Comparison of ENCODE assay signal across 14 cellular contexts in genomic region chr2:26978061-26978596, GRCh38. TPM values are rescaled to one million over a fixed set of nuclear protein-coding genes. Genes with fewer than 3 reads are reported as not detected.
DNase-seq lines count a peak whose midpoint lies in the region; ATAC-seq and TF ChIP-seq lines count a peak whose summit lies in the region.
"Had no signal": no experiment of that assay in that cellular context is flagged by ENCODE, and none has a peak within 500 bp of the region (broad histone marks: within the 10 kb centered on the region; RNA-seq: fewer than 3 reads in every experiment).

No MANE protein-coding gene starts in this region.

- CTCF ChIA-PET in activated CD8-positive, alpha-beta memory T cell treated with anti-CD3 and anti-CD28 coated beads, Interleukin-2, amount 10 ng/mL, durations not matched to agents 7 days and 5 days (lab: Charles Lee), result interaction anchor here (0.6 to 3.4 kb wide), 2 partner anchors 8 to 17 kb away, joined by 3 to 16 read pairs; no protein-coding TSS in a partner anchor

- H3K4me3 ChIP-seq in left ventricle myocardium inferior (no peak overlapping the region), transverse colon (no peak overlapping the region), MG63 (no peak overlapping the region)
- H3K4me3 ChIP-seq: dorsolateral prefrontal cortex, heart right ventricle had no signal

- H3K36me3 Mint-ChIP-seq in activated CD8-positive, alpha-beta memory T cell treated with anti-CD3 and anti-CD28 coated beads, Interleukin-2, amount 10 ng/mL, durations not matched to agents 7 days and 5 days, result no peaks in the 10 kb centered on the region
- no peaks in the 10 kb centered on the region for H3K36me3 Mint-ChIP-seq in nephron progenitor cell (ENCODE audit: low read depth)
- H3K36me3 Mint-ChIP-seq: stimulated activated naive B cell treated with anti-CD40 and anti-IgM and Interleukin-4, amounts not matched to agents 10 μg/mL and 1 μg/mL and 100 μg/mL, for 72 hours had no signal

- in situ Hi-C loops in transverse colon (cut with MboI; ENCODE audit: low pct_ligation_motif_present in 1 of 4, low pct_unique_long_range_greater_than_20kb in 1 of 4, low sequenced_read_pairs in 3 of 4), result no loop called here

- H3K27me3 Mint-ChIP-seq in activated CD8-positive, alpha-beta memory T cell treated with anti-CD3 and anti-CD28 coated beads, Interleukin-2, amount 10 ng/mL, durations not matched to agents 7 days and 5 days, result peaks cover 14% of the 10 kb centered on the region
- H3K27me3 Mint-ChIP-seq in nephron progenitor cell (ENCODE audit: low read depth, poor library complexity), result peaks cover 23% of the 10 kb centered on the region

- intact Hi-C loops in left ventricle myocardium inferior (cut with micrococcal nuclease) (loop anchor here (5.0 kb wide), 1 partner anchor 34 kb away; no protein-coding TSS in a partner anchor), transverse colon (cut with DNase I; ENCODE audit: low total_unique reads) (no loop called here)

- H3K36me3 ChIP-seq in left ventricle myocardium inferior, result no peaks in the 10 kb centered on the region
- H3K36me3 ChIP-seq in transverse colon, result no peaks in the 10 kb centered on the region
- no peaks in the 10 kb centered on the region; the same call in 1 of the 2 replicates for H3K36me3 ChIP-seq in MG63

- H3K9me3 Mint-ChIP-seq in activated CD8-positive, alpha-beta memory T cell treated with anti-CD3 and anti-CD28 coated beads, Interleukin-2, amount 10 ng/mL, durations not matched to agents 7 days and 5 days (ENCODE audit: low read depth), result no peaks in the 10 kb centered on the region
- H3K9me3 Mint-ChIP-seq in nephron progenitor cell, result no peaks in the 10 kb centered on the region
- H3K9me3 Mint-ChIP-seq: stimulated activated naive B cell treated with anti-CD40 and anti-IgM and Interleukin-4, amounts not matched to agents 10 μg/mL and 1 μg/mL and 100 μg/mL, for 72 hours had no signal

- no peak overlapping the region for H3K27ac Mint-ChIP-seq in activated CD8-positive, alpha-beta memory T cell treated with anti-CD3 and anti-CD28 coated beads, Interleukin-2, amount 10 ng/mL, durations not matched to agents 7 days and 5 days
- H3K27ac Mint-ChIP-seq in nephron progenitor cell, result no peak overlapping the region
- H3K27ac Mint-ChIP-seq: stimulated activated naive B cell treated with anti-CD40 and anti-IgM and Interleukin-4, amounts not matched to agents 10 μg/mL and 1 μg/mL and 100 μg/mL, for 72 hours had no signal

- H3K27ac ChIP-seq in left ventricle myocardium inferior (replicated peaks) (peak overlapping the region; percentile 17), transverse colon (peak overlapping the region in 3 of 4 donors; percentile 6 to 23 (median 23))
- H3K27ac ChIP-seq: dorsolateral prefrontal cortex, heart right ventricle had no signal

- peak; percentile 27 for DNase-seq in activated CD8-positive, alpha-beta memory T cell treated with anti-CD3 and anti-CD28 coated beads, Interleukin-2, amount 10 ng/mL, durations not matched to agents 7 days and 5 days
- DNase-seq in activated CD8-positive, alpha-beta memory T cell treated with anti-CD3 and anti-CD28 coated beads for 24 hours, result no peak
- peak; percentile 3 for DNase-seq in NCI-H748 treated with DMSO at 0.1 percent for 48 hours (lab: John Stamatoyannopoulos, UW)
- peak; percentile 37 for DNase-seq in left ventricle myocardium inferior
- peak; percentile 82 for DNase-seq in transverse colon
- no peak for DNase-seq in LoVo (ENCODE audit: low spot score)
- DNase-seq in MG63, result no peak
- DNase-seq in nephron progenitor cell, result no peak
- DNase-seq: activated CD4-positive, CD25-positive, alpha-beta regulatory T cell treated with anti-CD3 and anti-CD28 coated beads, Interleukin-2, amount 50 U/mL, for 72 hours; activated effector memory CD4-positive, alpha-beta T cell treated with anti-CD3 and anti-CD28 coated beads, Interleukin-2, amount 50 U/mL, for 16 hours; KG1; stimulated activated naive B cell treated with anti-CD40 and anti-IgM and Interleukin-4, amounts not matched to agents 10 μg/mL and 1 μg/mL and 100 μg/mL, for 72 hours had no signal

- no peak overlapping the region for H3K4me3 Mint-ChIP-seq in activated CD8-positive, alpha-beta memory T cell treated with anti-CD3 and anti-CD28 coated beads, Interleukin-2, amount 10 ng/mL, durations not matched to agents 7 days and 5 days
- H3K4me3 Mint-ChIP-seq in nephron progenitor cell, result no peak overlapping the region
- H3K4me3 Mint-ChIP-seq: stimulated activated naive B cell treated with anti-CD40 and anti-IgM and Interleukin-4, amounts not matched to agents 10 μg/mL and 1 μg/mL and 100 μg/mL, for 72 hours had no signal

- H3K27me3 ChIP-seq in left ventricle myocardium inferior (ENCODE audit: low read depth) (no peaks in the 10 kb centered on the region), transverse colon (no peaks in the 10 kb centered on the region), MG63 (no peaks in the 10 kb centered on the region)
- H3K27me3 ChIP-seq: dorsolateral prefrontal cortex, heart right ventricle had no signal

- TF ChIP-seq POLR2A in transverse colon (IDR thresholded peaks at IDR 0.05), result no peak

- no peak for TF ChIP-seq CTCF in left ventricle myocardium inferior (IDR thresholded peaks at IDR 0.05; ENCODE audit: borderline replicate concordance)
- TF ChIP-seq CTCF in transverse colon (IDR thresholded peaks at IDR 0.05), result no peak
- TF ChIP-seq CTCF in nephron progenitor cell (IDR thresholded peaks at IDR 0.05), result no peak

- H3K4me1 Mint-ChIP-seq in activated CD8-positive, alpha-beta memory T cell treated with anti-CD3 and anti-CD28 coated beads, Interleukin-2, amount 10 ng/mL, durations not matched to agents 7 days and 5 days, result peaks cover 2% of the 10 kb centered on the region
- peaks cover 4% of the 10 kb centered on the region for H3K4me1 Mint-ChIP-seq in nephron progenitor cell
- H3K4me1 Mint-ChIP-seq: stimulated activated naive B cell treated with anti-CD40 and anti-IgM and Interleukin-4, amounts not matched to agents 10 μg/mL and 1 μg/mL and 100 μg/mL, for 72 hours had no signal

- TF ChIP-seq EP300 in transverse colon (IDR thresholded peaks at IDR 0.05; ENCODE audit: low read depth), result no peak

- ATAC-seq in activated CD8-positive, alpha-beta memory T cell treated with anti-CD3 and anti-CD28 coated beads, Interleukin-2, amount 10 ng/mL, durations not matched to agents 7 days and 5 days, result no peak
- ATAC-seq: stimulated activated naive B cell treated with anti-CD40 and anti-IgM and Interleukin-4, amounts not matched to agents 10 μg/mL and 1 μg/mL and 100 μg/mL, for 72 hours had no signal

- H3K4me1 ChIP-seq in left ventricle myocardium inferior, result peaks cover 66% of the 10 kb centered on the region
- H3K4me1 ChIP-seq in transverse colon, result peaks cover 7 to 29% (median 23%) of the 10 kb centered on the region in 4 donors

- WGBS in transverse colon (ENCODE audit: low coverage in 1 of 2), 2 donors, result 53% methylated on average over 4 of the region's 4 CpGs; no CpG with 5 or more reads in 1 of the 2 donors

- H3K9me3 ChIP-seq in left ventricle myocardium inferior (replicated peaks), result no peaks in the 10 kb centered on the region
- no peaks in the 10 kb centered on the region for H3K9me3 ChIP-seq in transverse colon
- no peaks in the 10 kb centered on the region for H3K9me3 ChIP-seq in MG63
- H3K9me3 ChIP-seq: heart right ventricle had no signal

RNA-seq across cellular contexts. Expression of gene MAPRE3, which starts 7.7 kb away (rescaled TPM):
- 1 to 10 TPM in 1 of 2 experiments, under 1 TPM in 1; 0.91 to 1.3 TPM for total RNA-seq in activated CD8-positive, alpha-beta memory T cell treated with anti-CD3 and anti-CD28 coated beads, Interleukin-2, amount 10 ng/mL, durations not matched to agents 7 days and 5 days
- 57.4 TPM for total RNA-seq in left ventricle myocardium inferior
- 10 to 100 TPM; 16.8 to 64.7 (median 32.9) TPM for total RNA-seq in transverse colon
- 4.8 and 7.9 TPM in 2 replicates for total RNA-seq in MG63 (2014; rRNA removed; shearing (Covaris generic); ENCODE audit: low replicate concordance)

RNA-seq across cellular contexts. Expression of gene TMEM214, which starts 54.6 kb away (rescaled TPM):
- 10 to 100 TPM; 68.7 to 86.6 TPM for total RNA-seq in activated CD8-positive, alpha-beta memory T cell treated with anti-CD3 and anti-CD28 coated beads, Interleukin-2, amount 10 ng/mL, durations not matched to agents 7 days and 5 days
- total RNA-seq in left ventricle myocardium inferior (31.4 TPM), transverse colon (100 to 1,000 TPM in 2 of 4 donors, 10 to 100 TPM in 2; 51.2 to 179 (median 127) TPM)
- total RNA-seq in MG63 (2014; rRNA removed; shearing (Covaris generic); ENCODE audit: low replicate concordance), result 35.7 and 47.2 TPM in 2 replicates

Comparison
In these comparisons a context has a peak if more than half of its experiments do, and no peak if none do; other contexts are left out.
1. DNase-seq: peak in activated CD8-positive, alpha-beta memory T cell treated with anti-CD3 and anti-CD28 coated beads, Interleukin-2, amount 10 ng/mL, durations not matched to agents 7 days and 5 days (single experiment), NCI-H748 treated with DMSO at 0.1 percent for 48 hours (single experiment), left ventricle myocardium inferior (single experiment) and transverse colon (single experiment); none in activated CD8-positive, alpha-beta memory T cell treated with anti-CD3 and anti-CD28 coated beads for 24 hours (single experiment), LoVo (single experiment), MG63 (single experiment) and nephron progenitor cell (single experiment).